In the genomic region with DNA sequence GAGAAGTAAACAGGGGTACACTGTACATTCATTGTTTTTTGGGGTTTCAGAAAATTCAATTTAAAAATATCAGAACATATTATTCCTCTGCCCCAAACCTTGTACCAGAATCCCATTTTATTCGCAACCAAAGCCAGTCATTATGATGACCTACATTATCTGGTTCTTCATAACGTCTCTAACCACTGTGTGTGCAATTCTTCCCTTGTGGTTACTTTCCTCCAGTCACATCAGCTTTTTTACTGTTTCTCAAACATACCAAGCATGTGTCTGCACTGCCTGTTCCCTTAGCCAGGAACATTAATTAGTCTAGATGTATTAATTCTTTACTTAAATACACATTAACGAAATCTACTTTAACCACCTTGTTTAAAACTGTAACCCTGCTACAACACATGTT, we compare ENCODE assay signal across 28 cellular contexts.
"Had no signal": no experiment of that assay in that cellular context is flagged by ENCODE, and none has a peak within 500 bp of the region (broad histone marks: within the 10 kb centered on the region; RNA-seq: fewer than 3 reads in every experiment).

No MANE protein-coding gene starts in this region.

- H3K4me1 ChIP-seq: breast epithelium, right lobe of liver, transverse colon had no signal

- H3K4me3 Mint-ChIP-seq: activated CD4-positive, alpha-beta memory T cell treated with anti-CD3 and anti-CD28 coated beads, Interleukin-2, amount 10 ng/mL, durations not matched to agents 7 days and 5 days; activated CD4-positive, alpha-beta T cell treated with anti-CD3 and anti-CD28 coated beads, Interleukin-2, amount 10 ng/mL, durations not matched to agents 7 days and 5 days; activated T-cell treated with anti-CD3 and anti-CD28 coated beads, Interleukin-2, amount 50 U/mL, for 4 hours; activated T-helper 17 cell treated with anti-CD3 and anti-CD28 coated beads, Interleukin-2, amount 50 U/mL, for 72 hours; dendritic cell treated with granulocyte-macrophage colony-stimulating factor and Interleukin-4, amounts not matched to agents 40 ng/mL and 50 ng/mL, for 4 days; endodermal cell; immature natural killer cell; nephron progenitor cell; WTC11 had no signal

- H3K27ac Mint-ChIP-seq: activated CD4-positive, alpha-beta memory T cell treated with anti-CD3 and anti-CD28 coated beads, Interleukin-2, amount 10 ng/mL, durations not matched to agents 7 days and 5 days; activated CD4-positive, alpha-beta T cell treated with anti-CD3 and anti-CD28 coated beads, Interleukin-2, amount 10 ng/mL, durations not matched to agents 7 days and 5 days; activated T-helper 17 cell treated with anti-CD3 and anti-CD28 coated beads, Interleukin-2, amount 50 U/mL, for 72 hours; dendritic cell treated with granulocyte-macrophage colony-stimulating factor and Interleukin-4, amounts not matched to agents 40 ng/mL and 50 ng/mL, for 4 days; immature natural killer cell; nephron progenitor cell; WTC11 had no signal

- H3K36me3 Mint-ChIP-seq: immature natural killer cell, WTC11 had no signal

- H3K27me3 Mint-ChIP-seq: activated CD4-positive, alpha-beta memory T cell treated with anti-CD3 and anti-CD28 coated beads, Interleukin-2, amount 10 ng/mL, durations not matched to agents 7 days and 5 days; activated CD4-positive, alpha-beta T cell treated with anti-CD3 and anti-CD28 coated beads, Interleukin-2, amount 10 ng/mL, durations not matched to agents 7 days and 5 days; activated T-helper 17 cell treated with anti-CD3 and anti-CD28 coated beads, Interleukin-2, amount 50 U/mL, for 72 hours; dendritic cell treated with granulocyte-macrophage colony-stimulating factor and Interleukin-4, amounts not matched to agents 40 ng/mL and 50 ng/mL, for 4 days had no signal

- H3K9me3 Mint-ChIP-seq: activated CD4-positive, alpha-beta memory T cell treated with anti-CD3 and anti-CD28 coated beads, Interleukin-2, amount 10 ng/mL, durations not matched to agents 7 days and 5 days; activated T-cell treated with anti-CD3 and anti-CD28 coated beads, Interleukin-2, amount 50 U/mL, for 4 hours; activated T-helper 17 cell treated with anti-CD3 and anti-CD28 coated beads, Interleukin-2, amount 50 U/mL, for 72 hours; endodermal cell; nephron progenitor cell; WTC11 had no signal

- DNase-seq: activated CD4-positive, alpha-beta memory T cell treated with anti-CD3 and anti-CD28 coated beads, Interleukin-2, amount 10 ng/mL, durations not matched to agents 7 days and 5 days; activated CD4-positive, alpha-beta T cell treated with anti-CD3 and anti-CD28 coated beads for 1 hour; activated CD4-positive, alpha-beta T cell treated with anti-CD3 and anti-CD28 coated beads, Interleukin-2, amount 10 ng/mL, durations not matched to agents 7 days and 5 days; activated gamma-delta T cell treated with Interleukin-2 at 50 U/mL for 16 hours; activated naive CD4-positive, alpha-beta T cell treated with anti-CD3 and anti-CD28 coated beads, Interleukin-2, amount 50 U/mL, for 16 hours; activated T-cell treated with anti-CD3 and anti-CD28 coated beads, Interleukin-2, amount 50 U/mL, for 4 hours; amygdala; central memory CD4-positive, alpha-beta T cell; endodermal cell; foreskin fibroblast; head of caudate nucleus; hypothalamus; immature natural killer cell; kidney; left colon; mammary epithelial cell; nephron progenitor cell; right lobe of liver; stimulated activated CD4-positive, alpha-beta T cell treated with anti-CD3 and anti-CD28 coated beads, Interleukin-2, amount 100 ng/mL, for 48 hours; stimulated activated naive CD4-positive, alpha-beta T cell treated with Interleukin-2 at 50 U/mL for 16 hours; transverse colon had no signal

- ATAC-seq: activated T-cell treated with anti-CD3 and anti-CD28 coated beads, Interleukin-2, amount 50 U/mL, for 4 hours; activated T-helper 17 cell treated with anti-CD3 and anti-CD28 coated beads, Interleukin-2, amount 50 U/mL, for 72 hours; esophagus mucosa; left colon; right lobe of liver; WTC11 had no signal

- H3K36me3 ChIP-seq: breast epithelium, neutrophil, right lobe of liver, transverse colon had no signal

- H3K4me1 Mint-ChIP-seq: activated CD4-positive, alpha-beta memory T cell treated with anti-CD3 and anti-CD28 coated beads, Interleukin-2, amount 10 ng/mL, durations not matched to agents 7 days and 5 days; activated CD4-positive, alpha-beta T cell treated with anti-CD3 and anti-CD28 coated beads, Interleukin-2, amount 10 ng/mL, durations not matched to agents 7 days and 5 days; activated T-helper 17 cell treated with anti-CD3 and anti-CD28 coated beads, Interleukin-2, amount 50 U/mL, for 72 hours; endodermal cell; immature natural killer cell; nephron progenitor cell; WTC11 had no signal

- H3K4me3 ChIP-seq: breast epithelium, right lobe of liver, transverse colon had no signal

- H3K27ac ChIP-seq: breast epithelium, neutrophil, right lobe of liver, transverse colon had no signal

- H3K9me3 ChIP-seq: breast epithelium, neutrophil, right lobe of liver, transverse colon had no signal

- FAIRE-seq: urothelium cell line had no signal

- H3K27me3 ChIP-seq: breast epithelium, neutrophil, right lobe of liver, transverse colon had no signal
